17 cellular contexts compared by ENCODE assay signal in genomic region chr10:86857097-86857825, GRCh38.
DNase-seq lines count a peak whose midpoint lies in the region; ATAC-seq and TF ChIP-seq lines count a peak whose summit lies in the region.
"Had no signal": no experiment of that assay in that cellular context is flagged by ENCODE, and none has a peak within 500 bp of the region (broad histone marks: within the 10 kb centered on the region; RNA-seq: fewer than 3 reads in every experiment).

No MANE protein-coding gene starts in this region.

- H3K9me3 ChIP-seq in A673 (ENCODE audit: low read depth, low read length, poor library complexity, severe bottlenecking) (no peaks in the 10 kb centered on the region), adipocyte (ENCODE audit: control insufficient read depth, low read length) (no peaks in the 10 kb centered on the region)
- H3K9me3 ChIP-seq: A549, upper lobe of left lung had no signal

- CTCF ChIA-PET in A673 (lab: Charles Lee) = interaction anchor here (0.6 kb wide), 1 partner anchor 9 kb away, joined by 3 read pairs; no protein-coding TSS in a partner anchor

- BruUV-seq in A673 (replicated peaks; lab: Mats Ljungman, UMichigan) = no TSS peak

- H3K27me3 ChIP-seq in A673 (replicated peaks; ENCODE audit: insufficient read depth, low read depth, low read length, poor library complexity) (no peaks in the 10 kb centered on the region), adipocyte (replicated peaks; ENCODE audit: control insufficient read depth, insufficient read depth, low read length) (no peaks in the 10 kb centered on the region)
- H3K27me3 ChIP-seq: foreskin keratinocyte, upper lobe of left lung had no signal

- peak overlapping the region; percentile 83 for H3K27ac Mint-ChIP-seq in HFFc6
- no peak overlapping the region for H3K27ac Mint-ChIP-seq in activated T-helper 1 cell treated with anti-CD3 and anti-CD28 coated beads, Interleukin-12 subunit alpha, Interleukin-12 subunit beta, Interleukin-2, Interleukin-4 antibody, amounts not matched to agents 30 ng/mL and 10 ng/mL and 1 ng/mL, durations not matched to agents 14 hours and 24 hours and 36 hours
- H3K27ac Mint-ChIP-seq: activated CD4-positive, alpha-beta memory T cell treated with anti-CD3 and anti-CD28 coated beads, Interleukin-2, amount 10 ng/mL, durations not matched to agents 7 days and 5 days; nephron had no signal

- DNase-seq in A673 (ENCODE audit: low spot score) = peak; percentile 77
- peak; percentile 59 for DNase-seq in HFFc6
- peak; percentile 29 for DNase-seq in adipocyte (ENCODE audit: low read depth)
- peak; percentile 46 for DNase-seq in hepatic stellate cell (ENCODE audit: low spot score)
- no peak for DNase-seq in activated T-helper 1 cell treated with anti-CD3 and anti-CD28 coated beads, Interleukin-12 subunit alpha, Interleukin-12 subunit beta, Interleukin-2, Interleukin-4 antibody, amounts not matched to agents 30 ng/mL and 10 ng/mL and 1 ng/mL, durations not matched to agents 14 hours and 24 hours and 36 hours (ENCODE audit: low spot score)
- DNase-seq in mesenteric fat pad (ENCODE audit: low spot score) = no peak
- DNase-seq: activated CD4-positive, alpha-beta memory T cell treated with anti-CD3 and anti-CD28 coated beads, Interleukin-2, amount 10 ng/mL, durations not matched to agents 7 days and 5 days; activated naive CD4-positive, alpha-beta T cell; KG1; NCI-H2081 treated with DMSO at 0.1 percent for 48 hours; upper lobe of left lung had no signal

- H3K4me3 ChIP-seq in A673 (ENCODE audit: low read depth, low read length, poor library complexity, severe bottlenecking) (no peak overlapping the region), adipocyte (ENCODE audit: low read length) (no peak overlapping the region)
- H3K4me3 ChIP-seq: A549, upper lobe of left lung had no signal

- H3K27me3 Mint-ChIP-seq in HFFc6 (ENCODE audit: insufficient read depth) = peaks cover 3% of the 10 kb centered on the region; the same call in 1 of the 2 replicates
- H3K27me3 Mint-ChIP-seq in activated T-helper 1 cell treated with anti-CD3 and anti-CD28 coated beads, Interleukin-12 subunit alpha, Interleukin-12 subunit beta, Interleukin-2, Interleukin-4 antibody, amounts not matched to agents 30 ng/mL and 10 ng/mL and 1 ng/mL, durations not matched to agents 14 hours and 24 hours and 36 hours (ENCODE audit: insufficient read depth) = no peaks in the 10 kb centered on the region
- H3K27me3 Mint-ChIP-seq: activated CD4-positive, alpha-beta memory T cell treated with anti-CD3 and anti-CD28 coated beads, Interleukin-2, amount 10 ng/mL, durations not matched to agents 7 days and 5 days had no signal

- H3K4me1 ChIP-seq in A673 (ENCODE audit: insufficient read depth, low read length, poor library complexity, severe bottlenecking) = peaks cover 50% of the 10 kb centered on the region
- H3K4me1 ChIP-seq in adipocyte (ENCODE audit: control insufficient read depth, insufficient read depth, low read length) = peaks cover 9% of the 10 kb centered on the region
- H3K4me1 ChIP-seq: upper lobe of left lung had no signal

- ATAC-seq in GM21576 (IDR thresholded peaks at IDR 0.05; ENCODE audit: unreplicated experiment) = no peak
- ATAC-seq in GM19023 (IDR thresholded peaks at IDR 0.05; ENCODE audit: unreplicated experiment) = no peak
- ATAC-seq: foreskin keratinocyte, left lobe of liver had no signal

- peaks cover 38% of the 10 kb centered on the region for H3K4me1 Mint-ChIP-seq in HFFc6 (ENCODE audit: low read depth)
- no peaks in the 10 kb centered on the region for H3K4me1 Mint-ChIP-seq in activated T-helper 1 cell treated with anti-CD3 and anti-CD28 coated beads, Interleukin-12 subunit alpha, Interleukin-12 subunit beta, Interleukin-2, Interleukin-4 antibody, amounts not matched to agents 30 ng/mL and 10 ng/mL and 1 ng/mL, durations not matched to agents 14 hours and 24 hours and 36 hours (ENCODE audit: low read depth)
- H3K4me1 Mint-ChIP-seq: activated CD4-positive, alpha-beta memory T cell treated with anti-CD3 and anti-CD28 coated beads, Interleukin-2, amount 10 ng/mL, durations not matched to agents 7 days and 5 days had no signal

- peak overlapping the region; percentile 27 for H3K27ac ChIP-seq in A673 (ENCODE audit: low read depth, low read length, poor library complexity, severe bottlenecking)
- H3K27ac ChIP-seq: A549, foreskin keratinocyte, upper lobe of left lung had no signal

- peak overlapping the region; percentile 35 for H3K4me3 Mint-ChIP-seq in HFFc6
- no peak overlapping the region for H3K4me3 Mint-ChIP-seq in activated T-helper 1 cell treated with anti-CD3 and anti-CD28 coated beads, Interleukin-12 subunit alpha, Interleukin-12 subunit beta, Interleukin-2, Interleukin-4 antibody, amounts not matched to agents 30 ng/mL and 10 ng/mL and 1 ng/mL, durations not matched to agents 14 hours and 24 hours and 36 hours
- H3K4me3 Mint-ChIP-seq: activated CD4-positive, alpha-beta memory T cell treated with anti-CD3 and anti-CD28 coated beads, Interleukin-2, amount 10 ng/mL, durations not matched to agents 7 days and 5 days; nephron had no signal

- H3K9ac ChIP-seq in adipocyte (ENCODE audit: low read length) = no peak overlapping the region

- POLR2A ChIA-PET in A673 (lab: Charles Lee; ENCODE audit: low non-redundant PET) = no interaction called here

- H3K36me3 ChIP-seq in A673 (ENCODE audit: insufficient read depth, low read length, poor library complexity, severe bottlenecking) (peaks cover 18% of the 10 kb centered on the region), adipocyte (ENCODE audit: control insufficient read depth, insufficient read depth, low read length, severe bottlenecking) (peaks cover 6% of the 10 kb centered on the region)
- H3K36me3 ChIP-seq: upper lobe of left lung had no signal

- H3K36me3 Mint-ChIP-seq in HFFc6 (ENCODE audit: low read depth) = peaks cover 16% of the 10 kb centered on the region
- no peaks in the 10 kb centered on the region for H3K36me3 Mint-ChIP-seq in activated T-helper 1 cell treated with anti-CD3 and anti-CD28 coated beads, Interleukin-12 subunit alpha, Interleukin-12 subunit beta, Interleukin-2, Interleukin-4 antibody, amounts not matched to agents 30 ng/mL and 10 ng/mL and 1 ng/mL, durations not matched to agents 14 hours and 24 hours and 36 hours (ENCODE audit: low read depth)

- intact Hi-C loops in A673 (cut with micrococcal nuclease; ENCODE audit: unreplicated experiment) = no loop called here
- intact Hi-C loops in activated T-helper 1 cell treated with anti-CD3 and anti-CD28 coated beads, Interleukin-12 subunit alpha, Interleukin-12 subunit beta, Interleukin-2, Interleukin-4 antibody, amounts not matched to agents 30 ng/mL and 10 ng/mL and 1 ng/mL, durations not matched to agents 14 hours and 24 hours and 36 hours (cut with micrococcal nuclease) = no loop called here

- no peak for TF ChIP-seq CTCF in A673 (conservative IDR thresholded peaks at IDR 0.05; ENCODE audit: low read depth, low read length)
- TF ChIP-seq CTCF in HFFc6 (IDR thresholded peaks at IDR 0.05) = no peak

- H3K9me3 Mint-ChIP-seq in HFFc6 = no peaks in the 10 kb centered on the region
- H3K9me3 Mint-ChIP-seq in activated T-helper 1 cell treated with anti-CD3 and anti-CD28 coated beads, Interleukin-12 subunit alpha, Interleukin-12 subunit beta, Interleukin-2, Interleukin-4 antibody, amounts not matched to agents 30 ng/mL and 10 ng/mL and 1 ng/mL, durations not matched to agents 14 hours and 24 hours and 36 hours = no peaks in the 10 kb centered on the region
- H3K9me3 Mint-ChIP-seq: activated CD4-positive, alpha-beta memory T cell treated with anti-CD3 and anti-CD28 coated beads, Interleukin-2, amount 10 ng/mL, durations not matched to agents 7 days and 5 days; nephron had no signal

Comparison
In these comparisons a context has a peak if more than half of its experiments do, and no peak if none do; other contexts are left out.
1. DNase-seq: peak in A673 (single experiment), HFFc6 (single experiment), adipocyte (single experiment) and hepatic stellate cell (single experiment); none in activated T-helper 1 cell treated with anti-CD3 and anti-CD28 coated beads, Interleukin-12 subunit alpha, Interleukin-12 subunit beta, Interleukin-2, Interleukin-4 antibody, amounts not matched to agents 30 ng/mL and 10 ng/mL and 1 ng/mL, durations not matched to agents 14 hours and 24 hours and 36 hours (single experiment) and mesenteric fat pad (single experiment).